36 cellular contexts compared by ENCODE assay signal in genomic region chr7:143023047-143023446, GRCh38. TPM values are rescaled to one million over a fixed set of nuclear protein-coding genes. Genes with fewer than 3 reads are reported as not detected.
"Had no signal": no experiment of that assay in that cellular context is flagged by ENCODE, and none has a peak within 500 bp of the region (broad histone marks: within the 10 kb centered on the region; RNA-seq: fewer than 3 reads in every experiment).

No MANE protein-coding gene starts in this region.

- H3K36me3 ChIP-seq: ascending aorta had no signal

- DNase-seq: activated B cell treated with CpG ODN at 0.5 μM for 24 hours; activated CD4-positive, alpha-beta memory T cell treated with anti-CD3 and anti-CD28 coated beads for 36 hours; activated CD4-positive, alpha-beta T cell treated with anti-CD3 and anti-CD28 coated beads for 4 hours; activated CD4-positive, alpha-beta T cell treated with anti-CD3 and anti-CD28 coated beads, Interleukin-2, amount 10 ng/mL, durations not matched to agents 7 days and 5 days; activated CD4-positive, CD25-positive, alpha-beta regulatory T cell treated with anti-CD3 and anti-CD28 coated beads, Interleukin-2, amount 50 U/mL, for 72 hours; activated CD8-positive, alpha-beta memory T cell treated with anti-CD3 and anti-CD28 coated beads, Interleukin-2, amount 50 U/mL, for 4 hours; activated CD8-positive, alpha-beta T cell treated with anti-CD3 and anti-CD28 coated beads for 36 hours; activated effector memory CD4-positive, alpha-beta T cell treated with anti-CD3 and anti-CD28 coated beads, Interleukin-2, amount 50 U/mL, for 16 hours; activated gamma-delta T cell treated with Interleukin-2 at 50 U/mL for 16 hours; activated naive CD4-positive, alpha-beta T cell treated with anti-CD3 and anti-CD28 coated beads, Interleukin-2, amount 10 ng/mL, durations not matched to agents 7 days and 5 days; activated naive CD4-positive, alpha-beta T cell treated with Interleukin-2 at 50 U/mL for 16 hours; activated naive CD8-positive, alpha-beta T cell treated with anti-CD3 and anti-CD28 coated beads, Interleukin-2, amount 10 ng/mL, durations not matched to agents 7 days and 5 days; activated naive CD8-positive, alpha-beta T cell treated with anti-CD3 and anti-CD28 coated beads, Interleukin-2, amount 50 U/mL, for 24 hours; activated T-cell treated with anti-CD3 and anti-CD28 coated beads for 4 hours; activated T-cell treated with anti-CD3 and anti-CD28 coated beads, Interleukin-2, amount 50 U/mL, for 1 hour; activated T-cell treated with anti-CD3 and anti-CD28 coated beads, Interleukin-2, amount 50 U/mL, for 4 hours; activated T-cell treated with anti-CD3 and anti-CD28 coated beads, Interleukin-2, amount 50 U/mL, for 72 hours; amygdala; anterior cingulate cortex; central memory CD4-positive, alpha-beta T cell; T-helper 1 cell; T-helper 2 cell; T-helper 9 cell had no signal

- H3K36me3 Mint-ChIP-seq: activated CD4-positive, alpha-beta memory T cell treated with anti-CD3 and anti-CD28 coated beads for 36 hours; activated naive CD4-positive, alpha-beta T cell treated with anti-CD3 and anti-CD28 coated beads, Interleukin-2, amount 10 ng/mL, durations not matched to agents 7 days and 5 days; activated naive CD8-positive, alpha-beta T cell treated with anti-CD3 and anti-CD28 coated beads, Interleukin-2, amount 10 ng/mL, durations not matched to agents 7 days and 5 days; brain had no signal

- H3K9me3 ChIP-seq: ascending aorta had no signal

- ATAC-seq: activated CD8-positive, alpha-beta T cell treated with anti-CD3 and anti-CD28 coated beads for 36 hours; activated naive CD8-positive, alpha-beta T cell treated with anti-CD3 and anti-CD28 coated beads, Interleukin-2, amount 50 U/mL, for 24 hours; activated T-cell treated with anti-CD3 and anti-CD28 coated beads, Interleukin-2, amount 50 U/mL, for 4 hours; activated T-cell treated with anti-CD3 and anti-CD28 coated beads, Interleukin-2, amount 50 U/mL, for 72 hours; activated T-helper 17 cell treated with anti-CD3 and anti-CD28 coated beads, Interleukin-2, amount 50 U/mL, for 72 hours had no signal

- H3K4me3 ChIP-seq: ascending aorta had no signal

- H3K27ac Mint-ChIP-seq: activated B cell treated with CpG ODN at 0.5 μM for 24 hours; activated CD4-positive, alpha-beta memory T cell treated with anti-CD3 and anti-CD28 coated beads for 36 hours; activated CD4-positive, alpha-beta T cell treated with anti-CD3 and anti-CD28 coated beads, Interleukin-2, amount 10 ng/mL, durations not matched to agents 7 days and 5 days; activated CD8-positive, alpha-beta T cell treated with anti-CD3 and anti-CD28 coated beads for 36 hours; activated naive CD4-positive, alpha-beta T cell treated with anti-CD3 and anti-CD28 coated beads, Interleukin-2, amount 10 ng/mL, durations not matched to agents 7 days and 5 days; activated naive CD4-positive, alpha-beta T cell treated with anti-CD3 and anti-CD28 coated beads, Interleukin-2, amount 50 U/mL, for 24 hours; activated naive CD8-positive, alpha-beta T cell; activated naive CD8-positive, alpha-beta T cell treated with anti-CD3 and anti-CD28 coated beads, Interleukin-2, amount 10 ng/mL, durations not matched to agents 7 days and 5 days; activated naive CD8-positive, alpha-beta T cell treated with anti-CD3 and anti-CD28 coated beads, Interleukin-2, amount 50 U/mL, for 24 hours; activated T-cell treated with anti-CD3 and anti-CD28 coated beads, Interleukin-2, amount 50 U/mL, for 72 hours; activated T-helper 1 cell treated with anti-CD3 and anti-CD28 coated beads, Interleukin-12 subunit alpha, Interleukin-12 subunit beta, Interleukin-2, Interleukin-4 antibody, amounts not matched to agents 30 ng/mL and 10 ng/mL and 1 ng/mL, durations not matched to agents 14 hours and 24 hours and 36 hours; activated T-helper 17 cell treated with anti-CD3 and anti-CD28 coated beads, Interleukin-2, amount 50 U/mL, for 72 hours; brain; T-helper 1 cell treated with Interleukin-12 subunit alpha and Interleukin-12 subunit beta and Interleukin-4 antibody, amounts not matched to agents 30 μg/mL and 1 μg/mL, for 36 hours; T-helper 2 cell treated with Interferon-gamma antibody and Interleukin-4, amounts not matched to agents 5 μg/mL and 100 μg/mL, for 36 hours had no signal

- H3K4me1 Mint-ChIP-seq: activated CD4-positive, alpha-beta T cell treated with anti-CD3 and anti-CD28 coated beads, Interleukin-2, amount 10 ng/mL, durations not matched to agents 7 days and 5 days; activated naive CD4-positive, alpha-beta T cell treated with anti-CD3 and anti-CD28 coated beads, Interleukin-2, amount 10 ng/mL, durations not matched to agents 7 days and 5 days; activated naive CD4-positive, alpha-beta T cell treated with anti-CD3 and anti-CD28 coated beads, Interleukin-2, amount 50 U/mL, for 24 hours; activated T-helper 17 cell treated with anti-CD3 and anti-CD28 coated beads, Interleukin-2, amount 50 U/mL, for 72 hours; brain had no signal

- H3K27ac ChIP-seq: ascending aorta, VCaP had no signal

- H3K27me3 ChIP-seq: ascending aorta had no signal

- H3K4me1 ChIP-seq: ascending aorta had no signal

- H3K27me3 Mint-ChIP-seq: activated B cell treated with CpG ODN at 0.5 μM for 24 hours had no signal

- H3K9me3 Mint-ChIP-seq: activated CD4-positive, alpha-beta memory T cell treated with anti-CD3 and anti-CD28 coated beads for 36 hours; activated CD4-positive, alpha-beta T cell treated with anti-CD3 and anti-CD28 coated beads, Interleukin-2, amount 10 ng/mL, durations not matched to agents 7 days and 5 days; activated CD8-positive, alpha-beta T cell treated with anti-CD3 and anti-CD28 coated beads for 36 hours; activated naive CD4-positive, alpha-beta T cell treated with anti-CD3 and anti-CD28 coated beads, Interleukin-2, amount 10 ng/mL, durations not matched to agents 7 days and 5 days; activated naive CD8-positive, alpha-beta T cell treated with anti-CD3 and anti-CD28 coated beads, Interleukin-2, amount 10 ng/mL, durations not matched to agents 7 days and 5 days; activated T-cell treated with anti-CD3 and anti-CD28 coated beads, Interleukin-2, amount 50 U/mL, for 72 hours; activated T-helper 1 cell treated with anti-CD3 and anti-CD28 coated beads, Interleukin-12 subunit alpha, Interleukin-12 subunit beta, Interleukin-2, Interleukin-4 antibody, amounts not matched to agents 30 ng/mL and 10 ng/mL and 1 ng/mL, durations not matched to agents 14 hours and 24 hours and 36 hours; activated T-helper 17 cell treated with anti-CD3 and anti-CD28 coated beads, Interleukin-2, amount 50 U/mL, for 72 hours; T-helper 1 cell treated with Interleukin-12 subunit alpha and Interleukin-12 subunit beta and Interleukin-4 antibody, amounts not matched to agents 30 μg/mL and 1 μg/mL, for 36 hours; T-helper 2 cell treated with Interferon-gamma antibody and Interleukin-4, amounts not matched to agents 5 μg/mL and 100 μg/mL, for 36 hours had no signal

- H3K4me3 Mint-ChIP-seq: activated B cell treated with CpG ODN at 0.5 μM for 24 hours; activated CD4-positive, alpha-beta memory T cell treated with anti-CD3 and anti-CD28 coated beads for 36 hours; activated CD4-positive, alpha-beta T cell treated with anti-CD3 and anti-CD28 coated beads, Interleukin-2, amount 10 ng/mL, durations not matched to agents 7 days and 5 days; activated CD8-positive, alpha-beta T cell treated with anti-CD3 and anti-CD28 coated beads for 36 hours; activated naive CD4-positive, alpha-beta T cell treated with anti-CD3 and anti-CD28 coated beads, Interleukin-2, amount 10 ng/mL, durations not matched to agents 7 days and 5 days; activated naive CD4-positive, alpha-beta T cell treated with anti-CD3 and anti-CD28 coated beads, Interleukin-2, amount 50 U/mL, for 24 hours; activated naive CD8-positive, alpha-beta T cell; activated naive CD8-positive, alpha-beta T cell treated with anti-CD3 and anti-CD28 coated beads, Interleukin-2, amount 10 ng/mL, durations not matched to agents 7 days and 5 days; activated naive CD8-positive, alpha-beta T cell treated with anti-CD3 and anti-CD28 coated beads, Interleukin-2, amount 50 U/mL, for 24 hours; activated T-cell treated with anti-CD3 and anti-CD28 coated beads, Interleukin-2, amount 50 U/mL, for 4 hours; activated T-cell treated with anti-CD3 and anti-CD28 coated beads, Interleukin-2, amount 50 U/mL, for 72 hours; activated T-helper 1 cell treated with anti-CD3 and anti-CD28 coated beads, Interleukin-12 subunit alpha, Interleukin-12 subunit beta, Interleukin-2, Interleukin-4 antibody, amounts not matched to agents 30 ng/mL and 10 ng/mL and 1 ng/mL, durations not matched to agents 14 hours and 24 hours and 36 hours; activated T-helper 17 cell treated with anti-CD3 and anti-CD28 coated beads, Interleukin-2, amount 50 U/mL, for 72 hours; brain; T-helper 1 cell treated with Interleukin-12 subunit alpha and Interleukin-12 subunit beta and Interleukin-4 antibody, amounts not matched to agents 30 μg/mL and 1 μg/mL, for 36 hours; T-helper 2 cell treated with Interferon-gamma antibody and Interleukin-4, amounts not matched to agents 5 μg/mL and 100 μg/mL, for 36 hours had no signal

RNA-seq across cellular contexts. Expression of gene OR9A2, which starts 3.9 kb away (rescaled TPM):
- total RNA-seq: activated CD4-positive, alpha-beta memory T cell treated with anti-CD3 and anti-CD28 coated beads for 36 hours; activated CD4-positive, alpha-beta T cell treated with anti-CD3 and anti-CD28 coated beads, Interleukin-2, amount 10 ng/mL, durations not matched to agents 7 days and 5 days; activated CD8-positive, alpha-beta memory T cell treated with anti-CD3 and anti-CD28 coated beads for 36 hours; activated CD8-positive, alpha-beta T cell treated with anti-CD3 and anti-CD28 coated beads for 36 hours; activated T-cell treated with anti-CD3 and anti-CD28 coated beads, Interleukin-2, amount 50 U/mL, for 4 hours; activated T-helper 1 cell treated with anti-CD3 and anti-CD28 coated beads, Interleukin-12 subunit alpha, Interleukin-12 subunit beta, Interleukin-2, Interleukin-4 antibody, amounts not matched to agents 30 ng/mL and 10 ng/mL and 1 ng/mL, durations not matched to agents 14 hours and 24 hours and 36 hours; ascending aorta; cardiac septum; chondrocyte had no signal
- polyA plus RNA-seq: adipose tissue had no signal

RNA-seq across cellular contexts. Expression of gene OR6V1, which starts 29.1 kb away (rescaled TPM):
- total RNA-seq: activated B cell treated with CpG ODN at 0.5 μM for 24 hours; activated CD4-positive, alpha-beta memory T cell treated with anti-CD3 and anti-CD28 coated beads for 36 hours; activated CD4-positive, alpha-beta T cell treated with anti-CD3 and anti-CD28 coated beads, Interleukin-2, amount 10 ng/mL, durations not matched to agents 7 days and 5 days; activated CD8-positive, alpha-beta memory T cell treated with anti-CD3 and anti-CD28 coated beads for 36 hours; activated CD8-positive, alpha-beta T cell treated with anti-CD3 and anti-CD28 coated beads for 36 hours; activated naive CD8-positive, alpha-beta T cell treated with anti-CD3 and anti-CD28 coated beads, Interleukin-2, amount 10 ng/mL, durations not matched to agents 7 days and 5 days; activated T-cell treated with anti-CD3 and anti-CD28 coated beads, Interleukin-2, amount 50 U/mL, for 4 hours; activated T-cell treated with anti-CD3 and anti-CD28 coated beads, Interleukin-2, amount 50 U/mL, for 72 hours; activated T-helper 1 cell treated with anti-CD3 and anti-CD28 coated beads, Interleukin-12 subunit alpha, Interleukin-12 subunit beta, Interleukin-2, Interleukin-4 antibody, amounts not matched to agents 30 ng/mL and 10 ng/mL and 1 ng/mL, durations not matched to agents 14 hours and 24 hours and 36 hours; activated T-helper 17 cell treated with anti-CD3 and anti-CD28 coated beads, Interleukin-2, amount 50 U/mL, for 72 hours; ascending aorta; cardiac septum; chondrocyte had no signal
- polyA plus RNA-seq: adipose tissue had no signal
